ENCODE assay signal across 9 cellular contexts in the genomic region with DNA sequence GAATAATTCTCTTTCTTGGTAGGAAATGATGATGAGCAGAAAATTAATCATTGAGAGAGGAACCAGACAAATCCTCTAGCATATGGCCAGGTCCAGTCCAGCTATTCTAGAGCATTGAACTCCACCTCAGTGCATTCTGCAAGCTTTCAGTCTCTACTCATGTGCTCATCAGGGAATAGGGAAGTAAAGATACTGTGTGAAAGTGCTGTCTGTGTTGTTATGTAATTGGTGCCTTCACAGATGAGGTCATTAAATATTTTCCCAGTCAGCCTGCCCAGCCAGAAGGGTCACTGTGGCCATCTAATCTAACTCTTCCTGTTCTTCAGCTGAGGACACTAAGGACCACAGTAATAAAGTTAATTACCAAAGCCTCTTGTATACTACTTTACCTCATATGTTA. TPM values are rescaled to one million over a fixed set of nuclear protein-coding genes. Genes with fewer than 3 reads are reported as not detected.
DNase-seq lines count a peak whose midpoint lies in the region; ATAC-seq, FAIRE-seq and TF ChIP-seq lines count a peak whose summit lies in the region.
"Had no signal": no experiment of that assay in that cellular context is flagged by ENCODE, and none has a peak within 500 bp of the region (broad histone marks: within the 10 kb centered on the region; RNA-seq: fewer than 3 reads in every experiment).

No MANE protein-coding gene starts in this region.

- no peak overlapping the region for H3K27ac ChIP-seq in endothelial cell of umbilical vein (ENCODE audit: insufficient read depth, low read depth, low read length)

- H2AFZ ChIP-seq in endothelial cell of umbilical vein (ENCODE audit: low read depth, low read length): no peak overlapping the region

- no peak for TF ChIP-seq CTCF in endothelial cell of umbilical vein (IDR thresholded peaks at IDR 0.05; ENCODE audit: extremely low read depth in 1 of 2, insufficient read depth in 1 of 2, low read depth in 1 of 2, low read length in 2 of 2)

- no peak overlapping the region for H3K4me3 ChIP-seq in endothelial cell of umbilical vein (replicated peaks in 1 of 3; ENCODE audit: insufficient read depth in 1 of 3, low read depth in 1 of 3, low read length in 3 of 3)
- H3K4me3 ChIP-seq: BLaER1 had no signal

- dilution Hi-C loops in endothelial cell of umbilical vein (cut with MboI; ENCODE audit: extremely low pct_ligation_motif_present, low sequenced_read_pairs): no loop called here

- FAIRE-seq in endothelial cell of umbilical vein (lab: Jason Lieb, UNC): no peak

- TF ChIP-seq POLR2A in endothelial cell of umbilical vein (IDR thresholded peaks at IDR 0.05; ENCODE audit: low read depth, low read length): no peak

- CTCF ChIA-PET in endothelial cell of umbilical vein (lab: Charles Lee): interaction anchor here (1.3 kb wide), 1 partner anchor 200 kb away, joined by 3 read pairs; no protein-coding TSS in a partner anchor

- no peaks in the 10 kb centered on the region for H3K27me3 ChIP-seq in endothelial cell of umbilical vein (ENCODE audit: control insufficient read depth in 2 of 2, insufficient read depth in 2 of 2, low read length in 2 of 2)
- H3K27me3 ChIP-seq: BLaER1 had no signal

- no peaks in the 10 kb centered on the region for H3K9me1 ChIP-seq in endothelial cell of umbilical vein (replicated peaks; ENCODE audit: control insufficient read depth, extremely low read depth, insufficient read depth, low read length)

- H3K4me1 ChIP-seq in endothelial cell of umbilical vein (ENCODE audit: control insufficient read depth, extremely low read depth, insufficient read depth, low read length): no peaks in the 10 kb centered on the region

- intact Hi-C loops in endothelial cell of umbilical vein (cut with micrococcal nuclease): no loop called here

- no peaks in the 10 kb centered on the region for H3K9me3 ChIP-seq in endothelial cell of umbilical vein (replicated peaks; ENCODE audit: control insufficient read depth, insufficient read depth, low read length)
- H3K9me3 ChIP-seq: BLaER1 had no signal

- no TSS peak for BruUV-seq in endothelial cell of umbilical vein (replicated peaks; lab: Mats Ljungman, UMichigan)

- H3K4me2 ChIP-seq in endothelial cell of umbilical vein (ENCODE audit: insufficient read depth, low read length): no peak overlapping the region
- H3K4me2 ChIP-seq: BLaER1 had no signal

- no peaks in the 10 kb centered on the region for H4K20me1 ChIP-seq in endothelial cell of umbilical vein (replicated peaks; ENCODE audit: control insufficient read depth, extremely low read depth, insufficient read depth, low read length)
- H4K20me1 ChIP-seq: BLaER1 had no signal

- H3K9ac ChIP-seq in endothelial cell of umbilical vein (replicated peaks; ENCODE audit: extremely low read depth, insufficient read depth, low read length): no peak overlapping the region
- H3K9ac ChIP-seq: BLaER1 had no signal

- H3K79me2 ChIP-seq in endothelial cell of umbilical vein (ENCODE audit: control insufficient read depth, insufficient read depth, low read length): no peaks in the 10 kb centered on the region

- ATAC-seq in HG03442 (IDR thresholded peaks at IDR 0.05; ENCODE audit: unreplicated experiment) (no peak), GM21423 (IDR thresholded peaks at IDR 0.05; ENCODE audit: unreplicated experiment) (no peak)

- POLR2A ChIA-PET in endothelial cell of umbilical vein (lab: Charles Lee): no interaction called here

- DNase-seq in Ammon's horn (ENCODE audit: low spot score) (peak; percentile 53), NAMALWA (ENCODE audit: low spot score) (peak; percentile 16), endothelial cell of umbilical vein (ENCODE audit: low read depth, low spot score) (peak; percentile 29), myocyte (ENCODE audit: low read depth) (peak; percentile 26), NCI-H510A treated with DMSO at 0.1 percent for 48 hours (lab: John Stamatoyannopoulos, UW) (no peak)
- DNase-seq in stimulated activated CD4-positive, alpha-beta T cell treated with anti-CD3 and anti-CD28 coated beads, Interleukin-12 subunit alpha, Interleukin-12 subunit beta, amount 100 ng/mL, for 4 hours: no peak

- H3K36me3 ChIP-seq in endothelial cell of umbilical vein (ENCODE audit: control insufficient read depth in 2 of 2, extremely low read depth in 1 of 2, insufficient read depth in 2 of 2, low read length in 2 of 2): no peaks in the 10 kb centered on the region
- H3K36me3 ChIP-seq: BLaER1 had no signal

TF ChIP-seq in endothelial cell of umbilical vein, 7 proteins besides CTCF, POLR2A, EP300 and RAD21:
- TF ChIP-seq FOS (IDR thresholded peaks at IDR 0.05; ENCODE audit: borderline replicate concordance, insufficient read depth, low read length): no peak
- no peak for TF ChIP-seq EZH2 (IDR thresholded peaks at IDR 0.05; ENCODE audit: borderline replicate concordance, low read depth, low read length, severe bottlenecking)
- TF ChIP-seq MYC (IDR thresholded peaks at IDR 0.05; ENCODE audit: low read depth, low read length): no peak

RNA-seq across cellular contexts. Expression of a gene that starts 28.2 kb away (rescaled TPM):
- total RNA-seq in endothelial cell of umbilical vein: 3.9 and 5.6 TPM in 2 replicates
- 1.8 and 2.8 TPM in 2 replicates for polyA plus RNA-seq in endothelial cell of umbilical vein
- polyA plus RNA-seq in endothelial cell of umbilical vein (2011; cell fraction: cytosol; rRNA removed): 2.4 and 2.7 TPM in 2 replicates
- polyA plus RNA-seq in endothelial cell of umbilical vein (2011; cell fraction: nucleus; rRNA removed): 12.4 and 13.0 TPM in 2 replicates
- 2.0 and 3.2 TPM in 2 replicates for polyA plus RNA-seq in endothelial cell of umbilical vein (2012)
- polyA minus RNA-seq in endothelial cell of umbilical vein: 3.2 and 5.2 TPM in 2 replicates
- 3.2 TPM for polyA minus RNA-seq in endothelial cell of umbilical vein (2011; cell fraction: cytosol; rRNA and poly(A)+ RNA removed)
- 8.4 and 9.7 TPM in 2 replicates for polyA minus RNA-seq in endothelial cell of umbilical vein (2011; cell fraction: nucleus; rRNA and poly(A)+ RNA removed)
- total RNA-seq in myocyte: 1.4 and 1.6 TPM in 2 replicates
- polyA plus RNA-seq in myocyte (2012): 3.9 TPM

Comparison
In these comparisons a context has a peak if more than half of its experiments do, and no peak if none do; other contexts are left out.
1. DNase-seq: peak in Ammon's horn (single experiment), NAMALWA (single experiment), endothelial cell of umbilical vein (single experiment) and myocyte (single experiment); none in stimulated activated CD4-positive, alpha-beta T cell treated with anti-CD3 and anti-CD28 coated beads, Interleukin-12 subunit alpha, Interleukin-12 subunit beta, amount 100 ng/mL, for 4 hours (single experiment) and NCI-H510A treated with DMSO at 0.1 percent for 48 hours (single experiment).